1 cellular context compared by ENCODE assay signal in the genomic region with DNA sequence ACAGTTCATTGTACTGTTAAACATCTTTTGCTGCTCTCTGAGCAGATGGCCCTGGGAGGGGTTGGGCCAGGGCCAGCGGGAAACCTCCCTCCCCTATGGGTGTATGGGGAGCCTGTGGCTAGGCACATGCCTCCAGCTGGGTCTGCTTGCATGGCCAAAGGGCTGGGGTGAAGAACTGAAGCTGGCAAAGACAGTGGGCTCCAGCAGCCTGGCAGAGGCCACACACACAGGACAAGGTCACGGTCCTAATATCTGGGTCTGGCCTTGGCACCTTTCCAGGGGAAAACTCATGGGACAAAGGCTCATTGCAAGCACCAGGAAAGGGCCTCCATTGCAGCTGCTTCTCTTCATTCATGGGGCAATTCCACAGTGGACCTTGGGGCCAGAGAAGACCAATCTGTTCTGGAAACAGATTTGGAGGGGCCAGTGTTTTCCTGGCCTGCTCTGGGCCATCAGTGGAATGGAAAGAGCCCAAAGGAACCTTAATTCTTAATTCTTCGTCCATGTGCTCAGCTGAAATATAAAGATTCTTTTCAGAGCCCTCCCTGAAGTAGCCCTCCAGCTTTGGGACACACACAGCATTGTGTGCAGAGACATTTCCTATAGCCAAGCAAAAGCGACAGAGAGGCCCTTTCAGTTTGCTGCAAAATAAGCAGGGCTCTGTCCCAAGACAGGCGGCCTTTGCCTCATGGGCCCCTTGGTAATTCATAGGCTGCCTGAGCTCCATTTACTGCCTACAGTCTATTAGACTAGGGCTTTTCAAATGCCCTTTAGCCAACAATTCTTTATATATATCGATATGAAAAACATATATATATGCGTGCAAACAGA.
TF ChIP-seq lines count a peak whose summit lies in the region.

No MANE protein-coding gene starts in this region.

TF ChIP-seq in H1, 55 proteins besides CTCF, POLR2A, EP300 and RAD21:
- TF ChIP-seq CREB1 (IDR thresholded peaks at IDR 0.05) (no peak), YY1 (IDR thresholded peaks at IDR 0.05; ENCODE audit: low read depth, low read length) (no peak), SP1 (IDR thresholded peaks at IDR 0.05; ENCODE audit: low read depth, low read length) (no peak), BACH1 (IDR thresholded peaks at IDR 0.05; ENCODE audit: low read length) (no peak), RBBP5 (IDR thresholded peaks at IDR 0.05; ENCODE audit: borderline replicate concordance, low read depth, low read length) (no peak), NANOG (IDR thresholded peaks at IDR 0.05; ENCODE audit: insufficient read depth, low read depth, low read length, poor library complexity, severe bottlenecking) (no peak), RFX5 (IDR thresholded peaks at IDR 0.05; ENCODE audit: borderline replicate concordance, low read depth, low read length) (no peak), HDAC6 (IDR thresholded peaks at IDR 0.05; ENCODE audit: low read depth, low read length) (no peak), TAF7 (optimal IDR thresholded peaks at IDR 0.05; ENCODE audit: borderline replicate concordance, low read depth, low read length) (no peak), RNF2 (IDR thresholded peaks at IDR 0.05; ENCODE audit: borderline replicate concordance, low read depth, low read length, missing control alignments, poor library complexity, severe bottlenecking) (no peak), KDM5A (IDR thresholded peaks at IDR 0.05; ENCODE audit: low read length) (no peak), CBX5 (IDR thresholded peaks at IDR 0.05; ENCODE audit: low read depth, low read length) (no peak), POLR2AphosphoS5 (IDR thresholded peaks at IDR 0.05; ENCODE audit: low read depth, low read length) (no peak), CTBP2 (IDR thresholded peaks at IDR 0.05; ENCODE audit: borderline replicate concordance, insufficient read depth, insufficient read length, low read length) (no peak), EGR1 (IDR thresholded peaks at IDR 0.05; ENCODE audit: borderline replicate concordance, low read depth, low read length) (no peak), TCF12 (IDR thresholded peaks at IDR 0.05; ENCODE audit: low read depth, low read length) (no peak), CHD2 (IDR thresholded peaks at IDR 0.05; ENCODE audit: low read length) (no peak), TAF1 (IDR thresholded peaks at IDR 0.05; ENCODE audit: low read depth, low read length) (no peak)
- TF ChIP-seq, protein P1, sequence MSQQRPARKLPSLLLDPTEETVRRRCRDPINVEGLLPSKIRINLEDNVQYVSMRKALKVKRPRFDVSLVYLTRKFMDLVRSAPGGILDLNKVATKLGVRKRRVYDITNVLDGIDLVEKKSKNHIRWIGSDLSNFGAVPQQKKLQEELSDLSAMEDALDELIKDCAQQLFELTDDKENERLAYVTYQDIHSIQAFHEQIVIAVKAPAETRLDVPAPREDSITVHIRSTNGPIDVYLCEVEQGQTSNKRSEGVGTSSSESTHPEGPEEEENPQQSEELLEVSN (IDR thresholded peaks at IDR 0.05), result no peak
- TF ChIP-seq, protein P2, sequence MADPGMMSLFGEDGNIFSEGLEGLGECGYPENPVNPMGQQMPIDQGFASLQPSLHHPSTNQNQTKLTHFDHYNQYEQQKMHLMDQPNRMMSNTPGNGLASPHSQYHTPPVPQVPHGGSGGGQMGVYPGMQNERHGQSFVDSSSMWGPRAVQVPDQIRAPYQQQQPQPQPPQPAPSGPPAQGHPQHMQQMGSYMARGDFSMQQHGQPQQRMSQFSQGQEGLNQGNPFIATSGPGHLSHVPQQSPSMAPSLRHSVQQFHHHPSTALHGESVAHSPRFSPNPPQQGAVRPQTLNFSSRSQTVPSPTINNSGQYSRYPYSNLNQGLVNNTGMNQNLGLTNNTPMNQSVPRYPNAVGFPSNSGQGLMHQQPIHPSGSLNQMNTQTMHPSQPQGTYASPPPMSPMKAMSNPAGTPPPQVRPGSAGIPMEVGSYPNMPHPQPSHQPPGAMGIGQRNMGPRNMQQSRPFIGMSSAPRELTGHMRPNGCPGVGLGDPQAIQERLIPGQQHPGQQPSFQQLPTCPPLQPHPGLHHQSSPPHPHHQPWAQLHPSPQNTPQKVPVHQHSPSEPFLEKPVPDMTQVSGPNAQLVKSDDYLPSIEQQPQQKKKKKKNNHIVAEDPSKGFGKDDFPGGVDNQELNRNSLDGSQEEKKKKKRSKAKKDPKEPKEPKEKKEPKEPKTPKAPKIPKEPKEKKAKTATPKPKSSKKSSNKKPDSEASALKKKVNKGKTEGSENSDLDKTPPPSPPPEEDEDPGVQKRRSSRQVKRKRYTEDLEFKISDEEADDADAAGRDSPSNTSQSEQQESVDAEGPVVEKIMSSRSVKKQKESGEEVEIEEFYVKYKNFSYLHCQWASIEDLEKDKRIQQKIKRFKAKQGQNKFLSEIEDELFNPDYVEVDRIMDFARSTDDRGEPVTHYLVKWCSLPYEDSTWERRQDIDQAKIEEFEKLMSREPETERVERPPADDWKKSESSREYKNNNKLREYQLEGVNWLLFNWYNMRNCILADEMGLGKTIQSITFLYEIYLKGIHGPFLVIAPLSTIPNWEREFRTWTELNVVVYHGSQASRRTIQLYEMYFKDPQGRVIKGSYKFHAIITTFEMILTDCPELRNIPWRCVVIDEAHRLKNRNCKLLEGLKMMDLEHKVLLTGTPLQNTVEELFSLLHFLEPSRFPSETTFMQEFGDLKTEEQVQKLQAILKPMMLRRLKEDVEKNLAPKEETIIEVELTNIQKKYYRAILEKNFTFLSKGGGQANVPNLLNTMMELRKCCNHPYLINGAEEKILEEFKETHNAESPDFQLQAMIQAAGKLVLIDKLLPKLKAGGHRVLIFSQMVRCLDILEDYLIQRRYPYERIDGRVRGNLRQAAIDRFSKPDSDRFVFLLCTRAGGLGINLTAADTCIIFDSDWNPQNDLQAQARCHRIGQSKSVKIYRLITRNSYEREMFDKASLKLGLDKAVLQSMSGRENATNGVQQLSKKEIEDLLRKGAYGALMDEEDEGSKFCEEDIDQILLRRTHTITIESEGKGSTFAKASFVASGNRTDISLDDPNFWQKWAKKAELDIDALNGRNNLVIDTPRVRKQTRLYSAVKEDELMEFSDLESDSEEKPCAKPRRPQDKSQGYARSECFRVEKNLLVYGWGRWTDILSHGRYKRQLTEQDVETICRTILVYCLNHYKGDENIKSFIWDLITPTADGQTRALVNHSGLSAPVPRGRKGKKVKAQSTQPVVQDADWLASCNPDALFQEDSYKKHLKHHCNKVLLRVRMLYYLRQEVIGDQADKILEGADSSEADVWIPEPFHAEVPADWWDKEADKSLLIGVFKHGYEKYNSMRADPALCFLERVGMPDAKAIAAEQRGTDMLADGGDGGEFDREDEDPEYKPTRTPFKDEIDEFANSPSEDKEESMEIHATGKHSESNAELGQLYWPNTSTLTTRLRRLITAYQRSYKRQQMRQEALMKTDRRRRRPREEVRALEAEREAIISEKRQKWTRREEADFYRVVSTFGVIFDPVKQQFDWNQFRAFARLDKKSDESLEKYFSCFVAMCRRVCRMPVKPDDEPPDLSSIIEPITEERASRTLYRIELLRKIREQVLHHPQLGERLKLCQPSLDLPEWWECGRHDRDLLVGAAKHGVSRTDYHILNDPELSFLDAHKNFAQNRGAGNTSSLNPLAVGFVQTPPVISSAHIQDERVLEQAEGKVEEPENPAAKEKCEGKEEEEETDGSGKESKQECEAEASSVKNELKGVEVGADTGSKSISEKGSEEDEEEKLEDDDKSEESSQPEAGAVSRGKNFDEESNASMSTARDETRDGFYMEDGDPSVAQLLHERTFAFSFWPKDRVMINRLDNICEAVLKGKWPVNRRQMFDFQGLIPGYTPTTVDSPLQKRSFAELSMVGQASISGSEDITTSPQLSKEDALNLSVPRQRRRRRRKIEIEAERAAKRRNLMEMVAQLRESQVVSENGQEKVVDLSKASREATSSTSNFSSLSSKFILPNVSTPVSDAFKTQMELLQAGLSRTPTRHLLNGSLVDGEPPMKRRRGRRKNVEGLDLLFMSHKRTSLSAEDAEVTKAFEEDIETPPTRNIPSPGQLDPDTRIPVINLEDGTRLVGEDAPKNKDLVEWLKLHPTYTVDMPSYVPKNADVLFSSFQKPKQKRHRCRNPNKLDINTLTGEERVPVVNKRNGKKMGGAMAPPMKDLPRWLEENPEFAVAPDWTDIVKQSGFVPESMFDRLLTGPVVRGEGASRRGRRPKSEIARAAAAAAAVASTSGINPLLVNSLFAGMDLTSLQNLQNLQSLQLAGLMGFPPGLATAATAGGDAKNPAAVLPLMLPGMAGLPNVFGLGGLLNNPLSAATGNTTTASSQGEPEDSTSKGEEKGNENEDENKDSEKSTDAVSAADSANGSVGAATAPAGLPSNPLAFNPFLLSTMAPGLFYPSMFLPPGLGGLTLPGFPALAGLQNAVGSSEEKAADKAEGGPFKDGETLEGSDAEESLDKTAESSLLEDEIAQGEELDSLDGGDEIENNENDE (IDR thresholded peaks at IDR 0.05; ENCODE audit: insufficient replicate concordance, low read length), result no peak
